Comparison of ENCODE assay signal across 36 cellular contexts in genomic region chr21:20313013-20313412, GRCh38.
DNase-seq lines count a peak whose midpoint lies in the region; ATAC-seq, FAIRE-seq and TF ChIP-seq lines count a peak whose summit lies in the region.
"Had no signal": no experiment of that assay in that cellular context is flagged by ENCODE, and none has a peak within 500 bp of the region (broad histone marks: within the 10 kb centered on the region; RNA-seq: fewer than 3 reads in every experiment).

No MANE protein-coding gene starts in this region.

- H2BK20ac ChIP-seq in IMR-90 (ENCODE audit: low read depth, low read length): no peak overlapping the region
- no peak overlapping the region for H2BK20ac ChIP-seq in H1 (ENCODE audit: low read length)

- POLR2A ChIA-PET in HepG2 (lab: Yijun Ruan, JAX) (no interaction called here), IMR-90 (lab: Charles Lee; ENCODE audit: unreplicated experiment) (no interaction called here), K562 (lab: Yijun Ruan, JAX) (no interaction called here), H1 (lab: Charles Lee; ENCODE audit: partially characterized antibody) (no interaction called here)

- H2AK9ac ChIP-seq in IMR-90 (replicated peaks; ENCODE audit: low read depth, low read length, poor library complexity): no peak overlapping the region

- H3K18ac ChIP-seq in IMR-90 (ENCODE audit: low read depth, low read length) (no peak overlapping the region), H1 (ENCODE audit: extremely low read depth, low read length) (no peak overlapping the region)

- H3K27ac Mint-ChIP-seq in activated T-helper 17 cell treated with anti-CD3 and anti-CD28 coated beads, Interleukin-2, amount 50 U/mL, for 72 hours: no peak overlapping the region
- H3K27ac Mint-ChIP-seq: B cell; CD14-positive monocyte; CD4-positive, alpha-beta memory T cell; CD4-positive, alpha-beta T cell; CD4-positive, CD25-positive, alpha-beta regulatory T cell; CD8-positive, alpha-beta memory T cell; CD8-positive, alpha-beta T cell had no signal

- FAIRE-seq in HepG2 (lab: Jason Lieb, UNC): no peak
- FAIRE-seq in K562 (lab: Jason Lieb, UNC): no peak
- FAIRE-seq in H1 (lab: Jason Lieb, UNC): no peak
- FAIRE-seq: A549, D721Med had no signal

- H3K4me2 ChIP-seq in HepG2 (ENCODE audit: low read depth, low read length) (no peak overlapping the region), IMR-90 (ENCODE audit: low read depth, low read length) (no peak overlapping the region), K562 (ENCODE audit: insufficient read depth, low read length) (no peak overlapping the region), H1 (ENCODE audit: insufficient read depth in 1 of 2, low read depth in 2 of 2, low read length in 2 of 2) (no peak overlapping the region)
- H3K4me2 ChIP-seq: A549; BLaER1; BLaER1 treated with 17β-estradiol and CSF1 and Interleukin-3, amounts not matched to agents 10 nM and 100 nM had no signal

- no peak overlapping the region for H2AK5ac ChIP-seq in IMR-90 (ENCODE audit: low read depth, low read length)
- H2AK5ac ChIP-seq in H1 (ENCODE audit: low read depth, low read length): no peak overlapping the region

- H3K4ac ChIP-seq in IMR-90 (ENCODE audit: low read depth, low read length): no peak overlapping the region
- H3K4ac ChIP-seq in H1 (replicated peaks; ENCODE audit: insufficient read length, low read depth, low read length): no peak overlapping the region

- no peak overlapping the region for H3K4me3 Mint-ChIP-seq in activated T-helper 17 cell treated with anti-CD3 and anti-CD28 coated beads, Interleukin-2, amount 50 U/mL, for 72 hours
- H3K4me3 Mint-ChIP-seq: B cell; CD14-positive monocyte; CD4-positive, alpha-beta memory T cell; CD4-positive, alpha-beta T cell; CD4-positive, CD25-positive, alpha-beta regulatory T cell; CD8-positive, alpha-beta memory T cell; CD8-positive, alpha-beta T cell had no signal

- H4K5ac ChIP-seq in IMR-90 (ENCODE audit: low read depth, low read length): no peak overlapping the region
- H4K5ac ChIP-seq in H1 (ENCODE audit: insufficient read length, low read depth, low read length): no peak overlapping the region

- no peaks in the 10 kb centered on the region for H3K27me3 Mint-ChIP-seq in activated T-helper 17 cell treated with anti-CD3 and anti-CD28 coated beads, Interleukin-2, amount 50 U/mL, for 72 hours
- H3K27me3 Mint-ChIP-seq: B cell; CD4-positive, alpha-beta memory T cell; CD4-positive, alpha-beta T cell; CD4-positive, CD25-positive, alpha-beta regulatory T cell; CD8-positive, alpha-beta memory T cell had no signal

- H4K20me1 ChIP-seq in HepG2 (ENCODE audit: insufficient read depth, low read length) (no peaks in the 10 kb centered on the region), IMR-90 (ENCODE audit: insufficient read depth, low read length) (no peaks in the 10 kb centered on the region), K562 (replicated peaks; ENCODE audit: control insufficient read depth, insufficient read depth, low read length) (no peaks in the 10 kb centered on the region), H1 (replicated peaks in 1 of 2; ENCODE audit: control insufficient read depth in 1 of 2, insufficient read depth in 2 of 2, low read length in 2 of 2) (no peaks in the 10 kb centered on the region)
- H4K20me1 ChIP-seq: BLaER1; BLaER1 treated with 17β-estradiol and CSF1 and Interleukin-3, amounts not matched to agents 10 nM and 100 nM had no signal

- BruUV-seq in HepG2 (replicated peaks; lab: Mats Ljungman, UMichigan): no TSS peak
- BruUV-seq in IMR-90 (replicated peaks; lab: Mats Ljungman, UMichigan): no TSS peak
- no TSS peak for BruUV-seq in K562 (replicated peaks; lab: Mats Ljungman, UMichigan)

- dilution Hi-C loops in IMR-90 (cut with HindIII; ENCODE audit: low sequenced_read_pairs, unreplicated experiment): no loop called here

- no peak overlapping the region for H3K27ac ChIP-seq in HepG2 (ENCODE audit: extremely low read length, insufficient read depth, low read length)
- no peak overlapping the region for H3K27ac ChIP-seq in right lobe of liver
- no peak overlapping the region for H3K27ac ChIP-seq in IMR-90 (ENCODE audit: insufficient read depth, low read length)
- H3K27ac ChIP-seq in K562 (ENCODE audit: extremely low read depth, low read depth, low read length): no peak overlapping the region
- H3K27ac ChIP-seq in H1 (ENCODE audit: low read depth, low read length): no peak overlapping the region
- H3K27ac ChIP-seq in left ventricle myocardium inferior (replicated peaks): no peak overlapping the region
- H3K27ac ChIP-seq: 22Rv1; A549; BLaER1; BLaER1 treated with 17β-estradiol and CSF1 and Interleukin-3, amounts not matched to agents 10 nM and 100 nM; C4-2B had no signal

- H3K4me1 ChIP-seq in HepG2 (ENCODE audit: insufficient read depth, low read length) (no peaks in the 10 kb centered on the region), right lobe of liver (no peaks in the 10 kb centered on the region), IMR-90 (ENCODE audit: control insufficient read depth, insufficient read depth, low read length) (no peaks in the 10 kb centered on the region), K562 (replicated peaks in 1 of 2; ENCODE audit: control insufficient read depth in 2 of 2, insufficient read depth in 2 of 2, low read length in 2 of 2) (no peaks in the 10 kb centered on the region), H1 (replicated peaks in 1 of 4; ENCODE audit: control insufficient read depth in 3 of 4, insufficient read depth in 4 of 4, low read length in 3 of 4) (peaks cover 0 to 3% (median 0%) of the 10 kb centered on the region in 4 experiments; a peak in 2 of 7 replicates), left ventricle myocardium inferior (no peaks in the 10 kb centered on the region)
- H3K4me1 ChIP-seq: A549, BE2C, BLaER1, Caco-2 had no signal

- CTCF ChIA-PET in HepG2 (lab: Yijun Ruan, JAX; ENCODE audit: low intra/inter-chr PET ratio, low total read pairs) (no interaction called here), IMR-90 (lab: Yijun Ruan, JAX) (no interaction called here), K562 (lab: Yijun Ruan, JAX; ENCODE audit: low intra/inter-chr PET ratio) (no interaction called here), H1 (lab: Charles Lee; ENCODE audit: partially characterized antibody) (no interaction called here)

- H3K79me1 ChIP-seq in IMR-90 (ENCODE audit: low read depth in 1 of 2, low read length in 2 of 2): no peaks in the 10 kb centered on the region
- H3K79me1 ChIP-seq in H1 (ENCODE audit: low read depth, low read length): no peaks in the 10 kb centered on the region

- TF ChIP-seq POLR2A in HepG2 (IDR thresholded peaks at IDR 0.05; ENCODE audit: insufficient read depth in 1 of 2, low read depth in 2 of 2, low read length in 2 of 2): no peak
- TF ChIP-seq POLR2A in right lobe of liver (IDR thresholded peaks at IDR 0.05): no peak
- TF ChIP-seq POLR2A in IMR-90 (IDR thresholded peaks at IDR 0.05; ENCODE audit: low read depth, low read length): no peak
- no peak for TF ChIP-seq POLR2A in K562 (conservative IDR thresholded peaks at IDR 0.05)
- no peak for TF ChIP-seq POLR2A in H1 (IDR thresholded peaks at IDR 0.05; ENCODE audit: control extremely low read depth in 1 of 2, low read depth in 2 of 2, low read length in 2 of 2)

- H4K8ac ChIP-seq in IMR-90 (ENCODE audit: low read depth in 2 of 2, low read length in 2 of 2) (no peak overlapping the region), H1 (ENCODE audit: extremely low read depth, insufficient read depth, low read length) (no peak overlapping the region)

- H3K79me2 ChIP-seq in HepG2 (ENCODE audit: insufficient read depth, low read length): no peaks in the 10 kb centered on the region
- no peaks in the 10 kb centered on the region for H3K79me2 ChIP-seq in K562 (ENCODE audit: control insufficient read depth, insufficient read depth, low read length)
- no peaks in the 10 kb centered on the region for H3K79me2 ChIP-seq in H1 (ENCODE audit: control insufficient read depth in 1 of 2, insufficient read depth in 2 of 2, low read length in 2 of 2)

- no peaks in the 10 kb centered on the region for H3K36me3 Mint-ChIP-seq in activated T-helper 17 cell treated with anti-CD3 and anti-CD28 coated beads, Interleukin-2, amount 50 U/mL, for 72 hours (ENCODE audit: low read depth)
- H3K36me3 Mint-ChIP-seq: CD14-positive monocyte; CD4-positive, alpha-beta memory T cell; CD4-positive, CD25-positive, alpha-beta regulatory T cell; CD8-positive, alpha-beta memory T cell; CD8-positive, alpha-beta T cell had no signal

- H2BK12ac ChIP-seq in H1 (ENCODE audit: low read depth, low read length): no peak overlapping the region

- no peaks in the 10 kb centered on the region for H3K27me3 ChIP-seq in HepG2 (ENCODE audit: control insufficient read depth in 1 of 2, insufficient read depth in 2 of 2, low read length in 2 of 2)
- no peaks in the 10 kb centered on the region for H3K27me3 ChIP-seq in right lobe of liver
- H3K27me3 ChIP-seq in IMR-90 (ENCODE audit: control insufficient read depth, insufficient read depth, low read length): no peaks in the 10 kb centered on the region
- H3K27me3 ChIP-seq in K562 (ENCODE audit: control insufficient read depth in 2 of 2, insufficient read depth in 2 of 2, low read length in 2 of 2): no peaks in the 10 kb centered on the region
- H3K27me3 ChIP-seq in H1 (replicated peaks in 1 of 4; ENCODE audit: control insufficient read depth in 3 of 4, extremely low read depth in 1 of 4, insufficient read depth in 3 of 4, low read length in 3 of 4): no peaks in the 10 kb centered on the region
- H3K27me3 ChIP-seq in left ventricle myocardium inferior (ENCODE audit: low read depth): no peaks in the 10 kb centered on the region
- H3K27me3 ChIP-seq: BE2C; BLaER1; BLaER1 treated with 17β-estradiol and CSF1 and Interleukin-3, amounts not matched to agents 10 nM and 100 nM had no signal

- H2BK15ac ChIP-seq in IMR-90 (ENCODE audit: low read depth, low read length) (no peak overlapping the region), H1 (ENCODE audit: low read length) (no peak overlapping the region)

- H3K4me3 ChIP-seq in HepG2 (replicated peaks in 1 of 3; ENCODE audit: insufficient read depth in 1 of 3, low read depth in 2 of 3, low read length in 3 of 3): no peak overlapping the region
- no peak overlapping the region for H3K4me3 ChIP-seq in right lobe of liver
- no peak overlapping the region for H3K4me3 ChIP-seq in IMR-90 (ENCODE audit: insufficient read depth, low read depth, low read length)
- no peak overlapping the region for H3K4me3 ChIP-seq in K562
- no peak overlapping the region for H3K4me3 ChIP-seq in H1 (ENCODE audit: extremely low read depth in 1 of 4, insufficient read depth in 2 of 4, low read depth in 3 of 4, low read length in 4 of 4)
- no peak overlapping the region for H3K4me3 ChIP-seq in left ventricle myocardium inferior
- H3K4me3 ChIP-seq: A549; BLaER1; BLaER1 treated with 17β-estradiol and CSF1 and Interleukin-3, amounts not matched to agents 10 nM and 100 nM had no signal

- H2AFZ ChIP-seq in HepG2 (ENCODE audit: low read length) (no peak overlapping the region), IMR-90 (replicated peaks; ENCODE audit: low read length, poor library complexity) (no peak overlapping the region), K562 (ENCODE audit: low read depth, low read length) (no peak overlapping the region), H1 (ENCODE audit: low read length) (no peak overlapping the region)

- no peak overlapping the region for H2BK120ac ChIP-seq in IMR-90 (ENCODE audit: low read depth, low read length)
- no peak overlapping the region for H2BK120ac ChIP-seq in H1 (replicated peaks; ENCODE audit: low read depth, low read length)

- no peaks in the 10 kb centered on the region for H3K4me1 Mint-ChIP-seq in activated T-helper 17 cell treated with anti-CD3 and anti-CD28 coated beads, Interleukin-2, amount 50 U/mL, for 72 hours
- H3K4me1 Mint-ChIP-seq: B cell; CD4-positive, alpha-beta memory T cell; CD8-positive, alpha-beta memory T cell had no signal

- peaks cover 83% of the 10 kb centered on the region for H3K9me3 ChIP-seq in HepG2 (ENCODE audit: low read length)
- H3K9me3 ChIP-seq in right lobe of liver: no peaks in the 10 kb centered on the region
- peaks cover 6% of the 10 kb centered on the region; the same call in 1 of the 2 replicates for H3K9me3 ChIP-seq in IMR-90 (ENCODE audit: control insufficient read depth, insufficient read depth, low read length)
- no peaks in the 10 kb centered on the region for H3K9me3 ChIP-seq in K562 (replicated peaks; ENCODE audit: control insufficient read depth, insufficient read depth, low read depth, low read length)
- no peaks in the 10 kb centered on the region; a peak in 2 of 4 replicates for H3K9me3 ChIP-seq in H1 (ENCODE audit: insufficient read depth in 2 of 2, low read depth in 1 of 2, low read length in 1 of 2)
- H3K9me3 ChIP-seq in left ventricle myocardium inferior (replicated peaks): peaks cover 23% of the 10 kb centered on the region
- H3K9me3 ChIP-seq: A549, BE2C, BLaER1, Caco-2 had no signal

- H3K9ac ChIP-seq in HepG2 (ENCODE audit: insufficient read depth, low read depth, low read length) (no peak overlapping the region), IMR-90 (ENCODE audit: low read depth, low read length) (no peak overlapping the region), K562 (ENCODE audit: insufficient read depth in 1 of 2, low read depth in 2 of 2, low read length in 2 of 2) (no peak overlapping the region), H1 (replicated peaks in 1 of 4; ENCODE audit: extremely low read depth in 1 of 4, low read depth in 3 of 4, low read length in 3 of 4) (no peak overlapping the region)
- H3K9ac ChIP-seq: BLaER1; BLaER1 treated with 17β-estradiol and CSF1 and Interleukin-3, amounts not matched to agents 10 nM and 100 nM had no signal

- H3K23me2 ChIP-seq in H1 (ENCODE audit: low read depth, low read length): no peaks in the 10 kb centered on the region

- H3K14ac ChIP-seq in IMR-90 (replicated peaks; ENCODE audit: low read depth, low read length) (no peak overlapping the region), H1 (ENCODE audit: insufficient read length) (no peak overlapping the region)

- H3K56ac ChIP-seq in IMR-90 (ENCODE audit: extremely low read depth, insufficient read depth, low read length) (no peak overlapping the region), H1 (replicated peaks; ENCODE audit: insufficient read length, low read depth, low read length) (no peak overlapping the region)

- no peak for TF ChIP-seq EP300 in HepG2 (IDR thresholded peaks at IDR 0.05; ENCODE audit: low read depth in 2 of 2, low read length in 2 of 2)
- TF ChIP-seq EP300 in HepG2 (CRISPR knock-in tag; IDR thresholded peaks at IDR 0.05; ENCODE audit: borderline replicate concordance): no peak
- TF ChIP-seq EP300 in K562 (IDR thresholded peaks at IDR 0.05; ENCODE audit: low read length): no peak
- TF ChIP-seq EP300 in H1 (IDR thresholded peaks at IDR 0.05; ENCODE audit: borderline replicate concordance in 1 of 2, low read depth in 2 of 2, low read length in 2 of 2): no peak

- H2BK5ac ChIP-seq in IMR-90 (ENCODE audit: low read depth, low read length, poor library complexity, severe bottlenecking) (no peak overlapping the region), H1 (ENCODE audit: low read depth, low read length) (no peak overlapping the region)

- in situ Hi-C loops in HepG2 (cut with HindIII; ENCODE audit: extremely low pct_ligation_motif_present, low pct_unique_long_range_greater_than_20kb): no loop called here
- in situ Hi-C loops in IMR-90 (cut with MboI; ENCODE audit: low sequenced_read_pairs): no loop called here
- in situ Hi-C loops in K562 (cut with MboI): no loop called here

- H3K9me1 ChIP-seq in IMR-90 (ENCODE audit: insufficient read depth, low read length) (no peaks in the 10 kb centered on the region), K562 (ENCODE audit: control insufficient read depth, insufficient read depth, low read length) (no peaks in the 10 kb centered on the region)

- no peak overlapping the region for H3K23ac ChIP-seq in IMR-90 (ENCODE audit: low read depth, low read length)
- no peak overlapping the region for H3K23ac ChIP-seq in H1 (ENCODE audit: insufficient read length)

- no peak for TF ChIP-seq RAD21 in HepG2 (CRISPR knock-in tag; IDR thresholded peaks at IDR 0.05)
- TF ChIP-seq RAD21 in IMR-90 (IDR thresholded peaks at IDR 0.05; ENCODE audit: low read length): no peak
- TF ChIP-seq RAD21 in K562 (CRISPR knock-in tag; conservative IDR thresholded peaks at IDR 0.05 in 1 of 2, IDR thresholded peaks at IDR 0.05 in 1 of 2): no peak
- TF ChIP-seq RAD21 in H1 (IDR thresholded peaks at IDR 0.05 in 1 of 2, conservative IDR thresholded peaks at IDR 0.05 in 1 of 2; ENCODE audit: low read depth in 2 of 2, low read length in 2 of 2): no peak

- WGBS in HepG2 (ENCODE audit: low lambda C conversion rate): 4% methylated on average over 3 of the region's 3 CpGs
- 52% methylated on average over 3 of the region's 3 CpGs for WGBS in right lobe of liver (ENCODE audit: insufficient coverage, low coverage, low lambda C conversion rate, missing lambda C conversion rate)
- WGBS in IMR-90 (ENCODE audit: extremely low coverage in 2 of 2, insufficient read length in 1 of 2), 2 experiments: no CpG with 5 or more reads among the region's 3 CpGs
- 26% methylated on average over 3 of the region's 3 CpGs for WGBS in K562 (ENCODE audit: insufficient coverage, low coverage, missing lambda C conversion rate)
- WGBS in H1 (ENCODE audit: extremely low coverage in 1 of 2, insufficient coverage in 1 of 2, insufficient read length in 1 of 2, insufficient replicate concordance in 2 of 2, low coverage in 1 of 2, low lambda C conversion rate in 2 of 2, missing lambda C conversion rate in 1 of 2), 2 experiments: 94% methylated on average over 3 of the region's 3 CpGs; no CpG with 5 or more reads in 1 of the 2 experiments

- no peak for DNase-seq in HepG2 (ENCODE audit: low spot score)
- DNase-seq in right lobe of liver: no peak
- no peak for DNase-seq in IMR-90
- no peak for DNase-seq in K562 (ENCODE audit: extremely low read depth in 1 of 4, low spot score in 3 of 4)
- no peak for DNase-seq in H1 (ENCODE audit: low read depth in 1 of 2, low spot score in 2 of 2)
- DNase-seq in activated naive CD4-positive, alpha-beta T cell treated with Interleukin-2 at 50 U/mL for 16 hours: no peak
- no peak for DNase-seq in left ventricle myocardium inferior
- DNase-seq: 8988T; ACHN; AML-193; BE2C; C1 segment of cervical spinal cord; Caco-2; Calu3; CD4-positive, alpha-beta memory T cell; CD4-positive, alpha-beta T cell; CD4-positive, CD25-positive, alpha-beta regulatory T cell; CD8-positive, alpha-beta memory T cell; CD8-positive, alpha-beta T cell; COR-L47; DMS 273 treated with DMSO at 0.1 percent for 48 hours; DMS153; DMS53; DMS79; DMS79 treated with DMSO at 0.1 percent for 48 hours; DND-41; EL had no signal

- H4K91ac ChIP-seq in IMR-90 (ENCODE audit: insufficient read depth, low read depth, low read length) (no peak overlapping the region), H1 (replicated peaks; ENCODE audit: insufficient read length, low read length) (no peak overlapping the region)

- H3K9me3 Mint-ChIP-seq in activated T-helper 17 cell treated with anti-CD3 and anti-CD28 coated beads, Interleukin-2, amount 50 U/mL, for 72 hours: peaks cover 16% of the 10 kb centered on the region

- TF ChIP-seq CTCF in HepG2 (CRISPR knock-in tag; IDR thresholded peaks at IDR 0.05) (no peak), right lobe of liver (IDR thresholded peaks at IDR 0.05) (no peak), IMR-90 (conservative IDR thresholded peaks at IDR 0.05; ENCODE audit: low read depth, low read length) (no peak), K562 (IDR thresholded peaks at IDR 0.05 in 2 of 3, conservative IDR thresholded peaks at IDR 0.05 in 1 of 3; ENCODE audit: insufficient read depth in 2 of 3, low read depth in 1 of 3, low read length in 3 of 3) (no peak), H1 (IDR thresholded peaks at IDR 0.05; ENCODE audit: control extremely low read depth in 1 of 3, insufficient read depth in 1 of 3, low read depth in 1 of 3, low read length in 3 of 3) (no peak), left ventricle myocardium inferior (IDR thresholded peaks at IDR 0.05; ENCODE audit: borderline replicate concordance) (no peak)

- intact Hi-C loops in HepG2 (cut with micrococcal nuclease; ENCODE audit: unreplicated experiment): no loop called here
- intact Hi-C loops in right lobe of liver (cut with DNase I): no loop called here
- intact Hi-C loops in IMR-90 (cut with micrococcal nuclease): no loop called here
- intact Hi-C loops in K562 (cut with micrococcal nuclease): no loop called here
- intact Hi-C loops in left ventricle myocardium inferior (cut with micrococcal nuclease): no loop called here

- H3K36me3 ChIP-seq in HepG2 (replicated peaks in 1 of 2; ENCODE audit: control insufficient read depth in 1 of 2, insufficient read depth in 2 of 2, low read length in 2 of 2) (no peaks in the 10 kb centered on the region), right lobe of liver (no peaks in the 10 kb centered on the region), IMR-90 (ENCODE audit: control insufficient read depth, insufficient read depth, low read length) (no peaks in the 10 kb centered on the region), K562 (ENCODE audit: control insufficient read depth, insufficient read depth, low read length) (no peaks in the 10 kb centered on the region), H1 (ENCODE audit: control insufficient read depth in 2 of 4, insufficient read depth in 4 of 4, low read length in 3 of 4) (no peaks in the 10 kb centered on the region), left ventricle myocardium inferior (no peaks in the 10 kb centered on the region)
- H3K36me3 ChIP-seq: BE2C; BLaER1; BLaER1 treated with 17β-estradiol and CSF1 and Interleukin-3, amounts not matched to agents 10 nM and 100 nM had no signal

- no peak for ATAC-seq in HepG2
- ATAC-seq in right lobe of liver: no peak
- no peak for ATAC-seq in IMR-90 (ENCODE audit: low read depth)
- no peak for ATAC-seq in K562
- ATAC-seq in activated T-helper 17 cell treated with anti-CD3 and anti-CD28 coated beads, Interleukin-2, amount 50 U/mL, for 72 hours (replicated peaks): no peak
- ATAC-seq: A549; CD8-positive, alpha-beta T cell had no signal

Comparison
In these comparisons a context has a peak if more than half of its experiments do, and no peak if none do; other contexts are left out.
1. Of the 241 proteins assayed by ChIP-seq in both HepG2 and K562: peak only in HepG2: none; only in K562: none; in both: CEBPB; in neither: 239; mixed calls (peak in some experiments, not most) for 1.